In the genomic region with DNA sequence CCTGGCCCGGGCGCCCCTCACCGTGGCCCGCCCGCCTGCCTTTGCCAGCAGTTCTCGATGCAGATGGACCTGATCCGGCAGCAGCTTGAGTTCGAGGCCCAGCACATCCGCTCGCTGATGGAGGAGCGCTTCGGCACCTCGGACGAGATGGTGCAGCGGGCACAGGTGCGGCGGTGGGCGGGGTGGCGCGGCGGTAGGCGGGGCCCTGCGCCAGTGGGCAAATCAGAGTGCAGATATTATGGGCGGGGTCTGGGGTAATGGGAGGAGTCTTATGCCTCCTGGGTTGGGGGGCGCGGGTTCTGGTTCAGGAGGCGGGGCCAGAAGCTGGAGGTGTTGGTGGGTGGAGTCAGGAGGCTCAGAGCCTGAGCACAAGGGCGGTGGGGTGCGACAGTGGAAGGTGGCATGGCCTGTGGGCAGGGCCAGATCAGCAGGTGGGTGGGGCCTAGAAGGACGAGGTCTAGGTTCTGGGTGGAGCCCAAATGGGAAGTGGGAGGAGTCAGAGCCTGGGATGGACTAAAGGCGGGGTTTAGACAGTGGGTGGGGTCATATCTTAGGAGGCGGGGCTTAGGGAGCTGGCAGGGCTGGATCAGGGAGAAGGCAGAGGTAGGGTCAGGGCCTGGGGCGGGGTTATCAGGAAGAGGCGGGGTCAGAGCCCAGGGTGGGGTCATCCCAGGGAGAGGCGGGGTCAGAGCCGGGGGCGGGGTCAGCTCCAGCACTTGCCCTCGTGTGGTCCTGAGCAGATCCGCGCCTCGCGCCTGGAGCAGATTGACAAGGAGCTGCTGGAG, we compare ENCODE assay signal across 8 cellular contexts. TPM values are rescaled to one million over a fixed set of nuclear protein-coding genes. Genes with fewer than 3 reads are reported as not detected.
DNase-seq lines count a peak whose midpoint lies in the region; ATAC-seq and TF ChIP-seq lines count a peak whose summit lies in the region.

No MANE protein-coding gene starts in this region.

- H3K27ac Mint-ChIP-seq in natural killer cell, result no peak overlapping the region

- no peaks in the 10 kb centered on the region for H3K36me3 Mint-ChIP-seq in natural killer cell

- TF ChIP-seq CTCF in natural killer cell (IDR thresholded peaks at IDR 0.05), result no peak

- peak; percentile 72 for DNase-seq in DMS 273 (lab: John Stamatoyannopoulos, UW; ENCODE audit: unreplicated experiment)
- DNase-seq in DMS 273 treated with DMSO at 0.1 percent for 48 hours (lab: John Stamatoyannopoulos, UW), result no peak
- DNase-seq in Kasumi-1 (lab: John Stamatoyannopoulos, UW), result peak; percentile 65 to 71
- DNase-seq in T1000 (lab: John Stamatoyannopoulos, UW), result peak; percentile 91
- DNase-seq in ecto neural progenitor cell (ENCODE audit: low spot score), result peak; percentile 88
- peak; percentile 47 for DNase-seq in natural killer cell

- intact Hi-C loops in natural killer cell (cut with micrococcal nuclease), result no loop called here

- peak overlapping the region; percentile 49 for H3K4me3 Mint-ChIP-seq in natural killer cell

- peak; percentile 80 to 87 (median 83) for ATAC-seq in natural killer cell
- ATAC-seq in GM18517 (IDR thresholded peaks at IDR 0.05; ENCODE audit: unreplicated experiment), result no peak
- ATAC-seq in HG03095 (IDR thresholded peaks at IDR 0.05; ENCODE audit: unreplicated experiment), result no peak

- peaks cover 7 to 21% of the 10 kb centered on the region in 2 donors for H3K27me3 Mint-ChIP-seq in natural killer cell (ENCODE audit: low read depth in 2 of 2)

- H3K4me1 Mint-ChIP-seq in natural killer cell, result peaks cover 0 to 22% of the 10 kb centered on the region in 2 donors

- H3K9me3 Mint-ChIP-seq in natural killer cell, result no peaks in the 10 kb centered on the region

RNA-seq across cellular contexts. Expression of gene APC2, which starts 5.6 kb away (rescaled TPM):
- under 1 TPM; 0.14 to 0.58 (median 0.27) TPM for total RNA-seq in natural killer cell

RNA-seq across cellular contexts. Expression of gene RPS15, which starts 17.3 kb away (rescaled TPM):
- total RNA-seq in natural killer cell, result 100 to 1,000 TPM; 731 to 872 (median 837) TPM

RNA-seq across cellular contexts. Expression of gene C19orf25, which starts 23.5 kb away (rescaled TPM):
- total RNA-seq in natural killer cell, result 10 to 100 TPM; 30.2 to 42.2 (median 34.3) TPM

RNA-seq across cellular contexts. Expression of gene PCSK4, which starts 34.6 kb away (rescaled TPM):
- 1 to 10 TPM; 4.1 to 6.0 (median 5.3) TPM for total RNA-seq in natural killer cell

RNA-seq across cellular contexts. Expression of gene REEP6, which starts 35.5 kb away (rescaled TPM):
- total RNA-seq in natural killer cell, result 1 to 10 TPM; 3.9 to 5.0 (median 4.3) TPM

Comparison
In these comparisons a context has a peak if more than half of its experiments do, and no peak if none do; other contexts are left out.
1. ATAC-seq: peak in natural killer cell (3 of 3); none in GM18517 (single experiment) and HG03095 (single experiment).